Comparison of ENCODE assay signal across 8 cellular contexts in genomic region chr17:18257268-18257681, GRCh38. TPM values are rescaled to one million over a fixed set of nuclear protein-coding genes. Genes with fewer than 3 reads are reported as not detected.
DNase-seq lines count a peak whose midpoint lies in the region; ATAC-seq and TF ChIP-seq lines count a peak whose summit lies in the region.

No MANE protein-coding gene starts in this region.

- H2AFZ ChIP-seq in fibroblast of lung (ENCODE audit: low read length): no peak overlapping the region

- H3K4me1 ChIP-seq in fibroblast of lung (ENCODE audit: control insufficient read depth, extremely low read depth, insufficient read depth, low read length): peaks cover 24% of the 10 kb centered on the region
- peaks cover 14% of the 10 kb centered on the region for H3K4me1 ChIP-seq in prostate gland (replicated peaks)

- peak overlapping the region; percentile 95 for H3K4me2 ChIP-seq in fibroblast of lung (ENCODE audit: extremely low read depth, insufficient read depth, low read length)

- TF ChIP-seq POLR2A in prostate gland (IDR thresholded peaks at IDR 0.05): peak; percentile 11

- DNase-seq in GM06990 (ENCODE audit: extremely low read depth, insufficient read length) (no peak), SW480 (ENCODE audit: low spot score) (peak; percentile 73), fibroblast of lung (ENCODE audit: low read depth in 2 of 2) (no peak), prostate gland (ENCODE audit: low spot score) (peak; percentile 35), AG20443 (ENCODE audit: low spot score) (no peak), NK-92 (lab: John Stamatoyannopoulos, UW; ENCODE audit: unreplicated experiment) (no peak), GM19240 (ENCODE audit: insufficient read length, low spot score) (no peak)

- TF ChIP-seq CTCF in GM06990 (IDR thresholded peaks at IDR 0.05; ENCODE audit: insufficient read depth, low read length, poor library complexity, severe bottlenecking): no peak
- TF ChIP-seq CTCF in fibroblast of lung (conservative IDR thresholded peaks at IDR 0.05 in 1 of 2, IDR thresholded peaks at IDR 0.05 in 1 of 2; ENCODE audit: low read depth in 1 of 2, low read length in 2 of 2): no peak
- no peak for TF ChIP-seq CTCF in prostate gland (IDR thresholded peaks at IDR 0.05)

- ATAC-seq in HG03039 (IDR thresholded peaks at IDR 0.05; ENCODE audit: unreplicated experiment): no peak

- no peaks in the 10 kb centered on the region for H4K20me1 ChIP-seq in fibroblast of lung (ENCODE audit: control insufficient read depth, extremely low read depth, insufficient read depth, low read length)

- WGBS in prostate gland: 19% methylated on average over 12 of the region's 12 CpGs

- H3K36me3 ChIP-seq in GM06990 (ENCODE audit: control insufficient read depth, insufficient read depth, low read length) (peaks cover 19% of the 10 kb centered on the region), fibroblast of lung (ENCODE audit: control insufficient read depth, insufficient read depth, low read length) (peaks cover 30% of the 10 kb centered on the region), prostate gland (peaks cover 5 to 7% of the 10 kb centered on the region in 2 donors)

- H3K4me3 ChIP-seq in GM06990 (replicated peaks; ENCODE audit: low read depth, low read length): peak overlapping the region; percentile 87
- peak overlapping the region; percentile 51 to 91 (median 67) for H3K4me3 ChIP-seq in fibroblast of lung (replicated peaks in 1 of 4; ENCODE audit: control extremely low read depth in 1 of 4, insufficient read depth in 1 of 4, low read depth in 3 of 4, low read length in 4 of 4)
- peak overlapping the region; percentile 73 to 98 for H3K4me3 ChIP-seq in prostate gland

- H3K9ac ChIP-seq in fibroblast of lung (ENCODE audit: insufficient read depth, low read length): peak overlapping the region; percentile 96

- peaks cover 34% of the 10 kb centered on the region for H3K79me2 ChIP-seq in fibroblast of lung (ENCODE audit: control insufficient read depth, insufficient read depth, low read length)

- intact Hi-C loops in prostate gland (cut with DNase I): loop anchor here (5.0 kb wide), 1 partner anchor 55 kb away; the partner anchor contains the start of gene TOP3A

- H3K27me3 ChIP-seq in GM06990 (replicated peaks; ENCODE audit: control insufficient read depth, insufficient read depth, low read length) (no peaks in the 10 kb centered on the region), fibroblast of lung (ENCODE audit: control insufficient read depth, insufficient read depth, low read length) (no peaks in the 10 kb centered on the region), prostate gland (replicated peaks; ENCODE audit: insufficient read depth) (no peaks in the 10 kb centered on the region)

- H3K27ac ChIP-seq in fibroblast of lung (ENCODE audit: insufficient read depth, low read length) (peak overlapping the region; percentile 96), prostate gland (peak overlapping the region; percentile 85 to 93)

- H3K9me3 ChIP-seq in fibroblast of lung (ENCODE audit: control insufficient read depth, insufficient read depth, low read depth, low read length): no peaks in the 10 kb centered on the region
- no peaks in the 10 kb centered on the region for H3K9me3 ChIP-seq in prostate gland

RNA-seq across cellular contexts. Expression of gene FLII, which starts 1.3 kb away (rescaled TPM):
- total RNA-seq in fibroblast of lung (284 and 395 TPM in 2 replicates), prostate gland (100 to 1,000 TPM; 280 to 347 TPM)
- 199 and 313 TPM in 2 replicates for polyA plus RNA-seq in fibroblast of lung
- 223 and 352 TPM in 2 replicates for polyA plus RNA-seq in fibroblast of lung (2012)
- 521 and 754 TPM in 2 replicates for polyA minus RNA-seq in fibroblast of lung (ENCODE audit: low replicate concordance)

RNA-seq across cellular contexts. Expression of gene MIEF2, which starts 3.2 kb away (rescaled TPM):
- 13.1 and 16.2 TPM in 2 replicates for total RNA-seq in fibroblast of lung
- 3.9 and 4.2 TPM in 2 replicates for polyA plus RNA-seq in fibroblast of lung
- 6.7 and 7.9 TPM in 2 replicates for polyA plus RNA-seq in fibroblast of lung (2012)
- 6.9 and 7.3 TPM in 2 replicates for polyA minus RNA-seq in fibroblast of lung (ENCODE audit: low replicate concordance)
- total RNA-seq in prostate gland: 10 to 100 TPM; 22.3 to 28.7 TPM

RNA-seq across cellular contexts. Expression of gene LLGL1, which starts 31.8 kb away (rescaled TPM):
- 25.4 and 32.2 TPM in 2 replicates for total RNA-seq in fibroblast of lung
- 15.1 and 21.1 TPM in 2 replicates for polyA plus RNA-seq in fibroblast of lung
- 19.6 and 25.9 TPM in 2 replicates for polyA plus RNA-seq in fibroblast of lung (2012)
- polyA minus RNA-seq in fibroblast of lung (ENCODE audit: low replicate concordance): 45.1 and 47.2 TPM in 2 replicates
- 10 to 100 TPM; 17.7 to 33.5 TPM for total RNA-seq in prostate gland

RNA-seq across cellular contexts. Expression of gene TOP3A, which starts 57.5 kb away (rescaled TPM):
- total RNA-seq in fibroblast of lung: 15.4 and 16.5 TPM in 2 replicates
- 12.7 and 17.5 TPM in 2 replicates for polyA plus RNA-seq in fibroblast of lung
- polyA plus RNA-seq in fibroblast of lung (2012): 12.3 and 14.3 TPM in 2 replicates
- 12.8 and 99.9 TPM in 2 replicates for polyA minus RNA-seq in fibroblast of lung (ENCODE audit: low replicate concordance)
- total RNA-seq in prostate gland: 10 to 100 TPM; 18.4 to 37.1 TPM

RNA-seq across cellular contexts. Expression of gene SMCR8, which starts 57.8 kb away (rescaled TPM):
- total RNA-seq in fibroblast of lung (17.2 and 19.5 TPM in 2 replicates), prostate gland (10 to 100 TPM; 19.0 to 25.3 TPM)
- polyA plus RNA-seq in fibroblast of lung: 8.6 and 10.8 TPM in 2 replicates
- polyA plus RNA-seq in fibroblast of lung (2012): 7.9 and 8.4 TPM in 2 replicates
- 31.9 and 37.5 TPM in 2 replicates for polyA minus RNA-seq in fibroblast of lung (ENCODE audit: low replicate concordance)

Comparison
In these comparisons a context has a peak if more than half of its experiments do, and no peak if none do; other contexts are left out.
1. DNase-seq: peak in SW480 (single experiment) and prostate gland (single experiment); none in GM06990 (single experiment), fibroblast of lung (0 of 2), AG20443 (single experiment), NK-92 (single experiment) and GM19240 (single experiment).
2. Peak in every context shown above with its lines, with median percentiles within 50 percentile points of each other: H3K4me3 ChIP-seq.